16 cellular contexts compared by ENCODE assay signal in genomic region chr14:74552623-74553022, GRCh38. TPM values are rescaled to one million over a fixed set of nuclear protein-coding genes. Genes with fewer than 3 reads are reported as not detected.
DNase-seq lines count a peak whose midpoint lies in the region; ATAC-seq and TF ChIP-seq lines count a peak whose summit lies in the region.
"Had no signal": no experiment of that assay in that cellular context is flagged by ENCODE, and none has a peak within 500 bp of the region (broad histone marks: within the 10 kb centered on the region; RNA-seq: fewer than 3 reads in every experiment).

No MANE protein-coding gene starts in this region.

- H3K4me3 ChIP-seq in coronary artery (peak overlapping the region; percentile 61), skeletal muscle satellite cell (ENCODE audit: low read length) (no peak overlapping the region), neural progenitor cell (no peak overlapping the region)

- H3K36me3 Mint-ChIP-seq in activated CD4-positive, alpha-beta T cell treated with anti-CD3 and anti-CD28 coated beads for 36 hours (ENCODE audit: low read depth) = no peaks in the 10 kb centered on the region
- no peaks in the 10 kb centered on the region for H3K36me3 Mint-ChIP-seq in neural progenitor cell

- TF ChIP-seq CTCF in coronary artery (IDR thresholded peaks at IDR 0.05) = no peak
- TF ChIP-seq CTCF in neural progenitor cell (IDR thresholded peaks at IDR 0.05) = no peak

- no peaks in the 10 kb centered on the region for H3K79me2 ChIP-seq in neural progenitor cell (ENCODE audit: low read depth)

- H3K9ac ChIP-seq in skeletal muscle satellite cell (ENCODE audit: low read depth, low read length) = peak overlapping the region; percentile 3
- H3K9ac ChIP-seq in neural progenitor cell = no peak overlapping the region

- H3K9me3 ChIP-seq in skeletal muscle satellite cell (replicated peaks; ENCODE audit: low read length) = no peaks in the 10 kb centered on the region
- no peaks in the 10 kb centered on the region for H3K9me3 ChIP-seq in neural progenitor cell (ENCODE audit: low read depth)

- ATAC-seq in left colon (no peak), HG03159 (IDR thresholded peaks at IDR 0.05; ENCODE audit: unreplicated experiment) (no peak)
- no peak for ATAC-seq in activated CD4-positive, alpha-beta T cell treated with anti-CD3 and anti-CD28 coated beads for 36 hours

- no peak overlapping the region for H3K4me2 ChIP-seq in skeletal muscle satellite cell (ENCODE audit: low read length)
- H3K4me2 ChIP-seq in neural progenitor cell = no peak overlapping the region

- peaks cover 84% of the 10 kb centered on the region for H3K36me3 ChIP-seq in skeletal muscle satellite cell (ENCODE audit: insufficient read depth, low read length)
- no peaks in the 10 kb centered on the region for H3K36me3 ChIP-seq in neural progenitor cell

- H3K27ac ChIP-seq in coronary artery (peak overlapping the region; percentile 78 to 92), neural progenitor cell (no peak overlapping the region)

- peaks cover 2% of the 10 kb centered on the region for H3K4me1 Mint-ChIP-seq in activated CD4-positive, alpha-beta T cell treated with anti-CD3 and anti-CD28 coated beads for 36 hours
- H3K4me1 Mint-ChIP-seq in neural progenitor cell = peaks cover 20% of the 10 kb centered on the region
- H3K4me1 Mint-ChIP-seq: B cell, immature natural killer cell had no signal

- intact Hi-C loops in left colon (cut with DNase I, micrococcal nuclease) = no loop called here
- intact Hi-C loops in activated CD4-positive, alpha-beta T cell treated with anti-CD3 and anti-CD28 coated beads for 36 hours (cut with DNase I, micrococcal nuclease) = no loop called here

- peak; percentile 82 for DNase-seq in GM04504 (ENCODE audit: low read depth)
- DNase-seq in coronary artery (ENCODE audit: low spot score) = peak; percentile 93
- peak; percentile 46 to 52 for DNase-seq in left colon
- DNase-seq in activated CD4-positive, alpha-beta T cell treated with anti-CD3 and anti-CD28 coated beads for 36 hours = no peak
- no peak for DNase-seq in neural progenitor cell (ENCODE audit: low spot score)
- DNase-seq in activated T-cell treated with anti-CD3 and anti-CD28 coated beads, Interleukin-2, amount 50 U/mL, for 1 hour = no peak
- DNase-seq: activated CD4-positive, alpha-beta T cell treated with anti-CD3 and anti-CD28 coated beads for 4 hours; erythroblast; immature natural killer cell; NK-92 treated with Interleukin-12 subunit alpha and Interleukin-12 subunit beta, amount 100 ng/mL, for 24 hours; stimulated activated CD8-positive, alpha-beta memory T cell treated with anti-CD3 and anti-CD28 coated beads, Interleukin-4, amount 100 ng/mL, for 48 hours had no signal

- no peaks in the 10 kb centered on the region for H3F3A ChIP-seq in neural progenitor cell (ENCODE audit: low read depth)

- POLR2A ChIA-PET in activated CD4-positive, alpha-beta T cell treated with anti-CD3 and anti-CD28 coated beads for 36 hours (lab: Charles Lee) = no interaction called here

- H2AFZ ChIP-seq in neural progenitor cell (replicated peaks) = no peak overlapping the region

- H3K4me3 Mint-ChIP-seq in activated CD4-positive, alpha-beta T cell treated with anti-CD3 and anti-CD28 coated beads for 36 hours = no peak overlapping the region
- no peak overlapping the region for H3K4me3 Mint-ChIP-seq in neural progenitor cell
- H3K4me3 Mint-ChIP-seq: activated T-helper 1 cell treated with anti-CD3 and anti-CD28 coated beads, Interleukin-12 subunit alpha, Interleukin-12 subunit beta, Interleukin-2, Interleukin-4 antibody, amounts not matched to agents 30 ng/mL and 10 ng/mL and 1 ng/mL, durations not matched to agents 14 hours and 24 hours and 36 hours; B cell; immature natural killer cell; nephron had no signal

- H3K27me3 Mint-ChIP-seq in activated CD4-positive, alpha-beta T cell treated with anti-CD3 and anti-CD28 coated beads for 36 hours = no peaks in the 10 kb centered on the region
- peaks cover 14% of the 10 kb centered on the region for H3K27me3 Mint-ChIP-seq in neural progenitor cell (ENCODE audit: insufficient read depth, low read depth)

- no peaks in the 10 kb centered on the region for H4K20me1 ChIP-seq in neural progenitor cell (ENCODE audit: low read depth)

- H3K27ac Mint-ChIP-seq in activated CD4-positive, alpha-beta T cell treated with anti-CD3 and anti-CD28 coated beads for 36 hours = no peak overlapping the region
- H3K27ac Mint-ChIP-seq in neural progenitor cell = no peak overlapping the region
- H3K27ac Mint-ChIP-seq: activated T-helper 1 cell treated with anti-CD3 and anti-CD28 coated beads, Interleukin-12 subunit alpha, Interleukin-12 subunit beta, Interleukin-2, Interleukin-4 antibody, amounts not matched to agents 30 ng/mL and 10 ng/mL and 1 ng/mL, durations not matched to agents 14 hours and 24 hours and 36 hours; B cell; immature natural killer cell had no signal

- no peaks in the 10 kb centered on the region for H3K9me3 Mint-ChIP-seq in activated CD4-positive, alpha-beta T cell treated with anti-CD3 and anti-CD28 coated beads for 36 hours (ENCODE audit: low read depth)
- H3K9me3 Mint-ChIP-seq in neural progenitor cell = no peaks in the 10 kb centered on the region
- H3K9me3 Mint-ChIP-seq: activated T-helper 1 cell treated with anti-CD3 and anti-CD28 coated beads, Interleukin-12 subunit alpha, Interleukin-12 subunit beta, Interleukin-2, Interleukin-4 antibody, amounts not matched to agents 30 ng/mL and 10 ng/mL and 1 ng/mL, durations not matched to agents 14 hours and 24 hours and 36 hours; immature natural killer cell; nephron had no signal

- H3K4me1 ChIP-seq in skeletal muscle satellite cell (ENCODE audit: control insufficient read depth, insufficient read depth, low read length) = peaks cover 50% of the 10 kb centered on the region
- H3K4me1 ChIP-seq in neural progenitor cell = peaks cover 9% of the 10 kb centered on the region

- H3K27me3 ChIP-seq in skeletal muscle satellite cell (ENCODE audit: control insufficient read depth, insufficient read depth, low read length) = no peaks in the 10 kb centered on the region
- no peaks in the 10 kb centered on the region for H3K27me3 ChIP-seq in neural progenitor cell

- CTCF ChIA-PET in activated CD4-positive, alpha-beta T cell treated with anti-CD3 and anti-CD28 coated beads for 36 hours (lab: Charles Lee) = no interaction called here

RNA-seq across cellular contexts. Expression of gene ISCA2, which starts 59.1 kb away (rescaled TPM):
- total RNA-seq in left colon (10 to 100 TPM; 30.6 to 35.2 TPM), neural progenitor cell (ENCODE audit: low replicate concordance) (45.5 and 47.0 TPM in 2 replicates)
- total RNA-seq in skeletal muscle satellite cell (2012; rRNA removed) = 10.9 and 20.1 TPM in 2 replicates
- total RNA-seq in activated CD4-positive, alpha-beta T cell treated with anti-CD3 and anti-CD28 coated beads for 36 hours = 10 to 100 TPM; 29.5 to 35.9 TPM

RNA-seq across cellular contexts. Expression of gene LTBP2, which starts 59.4 kb away (rescaled TPM):
- 1 to 10 TPM; 2.8 to 6.4 TPM for total RNA-seq in left colon
- 59.3 and 119 TPM in 2 replicates for total RNA-seq in skeletal muscle satellite cell (2012; rRNA removed)
- total RNA-seq in activated CD4-positive, alpha-beta T cell treated with anti-CD3 and anti-CD28 coated beads for 36 hours = under 1 TPM; 0.04 to 0.37 TPM
- 0.43 and 0.84 TPM in 2 replicates for total RNA-seq in neural progenitor cell (ENCODE audit: low replicate concordance)

RNA-seq across cellular contexts. Expression of gene NPC2, which starts 59.5 kb away (rescaled TPM):
- 100 to 1,000 TPM; 144 to 235 TPM for total RNA-seq in left colon
- total RNA-seq in skeletal muscle satellite cell (2012; rRNA removed) = 112 and 157 TPM in 2 replicates
- 10 to 100 TPM; 27.3 to 56.9 TPM for total RNA-seq in activated CD4-positive, alpha-beta T cell treated with anti-CD3 and anti-CD28 coated beads for 36 hours
- 371 and 405 TPM in 2 replicates for total RNA-seq in neural progenitor cell (ENCODE audit: low replicate concordance)

Comparison
In these comparisons a context has a peak if more than half of its experiments do, and no peak if none do; other contexts are left out.
1. DNase-seq: peak in GM04504 (single experiment), coronary artery (single experiment) and left colon (2 of 2); none in activated CD4-positive, alpha-beta T cell treated with anti-CD3 and anti-CD28 coated beads for 36 hours (single experiment), neural progenitor cell (single experiment) and activated T-cell treated with anti-CD3 and anti-CD28 coated beads, Interleukin-2, amount 50 U/mL, for 1 hour (single experiment).